11 cellular contexts compared by ENCODE assay signal in genomic region chr1:210684466-210685294, GRCh38.
DNase-seq lines count a peak whose midpoint lies in the region; ATAC-seq and TF ChIP-seq lines count a peak whose summit lies in the region.
"Had no signal": no experiment of that assay in that cellular context is flagged by ENCODE, and none has a peak within 500 bp of the region (broad histone marks: within the 10 kb centered on the region; RNA-seq: fewer than 3 reads in every experiment).

No MANE protein-coding gene starts in this region.

- no peaks in the 10 kb centered on the region for H3K27me3 ChIP-seq in neural progenitor cell
- H3K27me3 ChIP-seq: right lobe of liver had no signal

- no peak overlapping the region for H2AFZ ChIP-seq in neural progenitor cell (replicated peaks)

- no peaks in the 10 kb centered on the region for H3K36me3 ChIP-seq in neural progenitor cell
- H3K36me3 ChIP-seq: right lobe of liver had no signal

- H3K36me3 Mint-ChIP-seq in neural progenitor cell = peaks cover 6% of the 10 kb centered on the region

- H3K9ac ChIP-seq in neural progenitor cell = no peak overlapping the region

- H3K9me3 ChIP-seq in neural progenitor cell (ENCODE audit: low read depth) = no peaks in the 10 kb centered on the region
- H3K9me3 ChIP-seq: right lobe of liver had no signal

- no peaks in the 10 kb centered on the region for H3K79me2 ChIP-seq in neural progenitor cell (ENCODE audit: low read depth)

- no peak overlapping the region for H3K4me2 ChIP-seq in neural progenitor cell

- no peak overlapping the region for H3K4me3 Mint-ChIP-seq in neural progenitor cell
- H3K4me3 Mint-ChIP-seq: activated T-cell treated with anti-CD3 and anti-CD28 coated beads, Interleukin-2, amount 50 U/mL, for 4 hours; memory B cell had no signal

- H3F3A ChIP-seq in neural progenitor cell (ENCODE audit: low read depth) = no peaks in the 10 kb centered on the region

- peaks cover 2% of the 10 kb centered on the region for H3K27me3 Mint-ChIP-seq in neural progenitor cell (ENCODE audit: insufficient read depth, low read depth)
- H3K27me3 Mint-ChIP-seq: memory B cell had no signal

- peak overlapping the region; percentile 50 for H3K27ac Mint-ChIP-seq in neural progenitor cell
- H3K27ac Mint-ChIP-seq: memory B cell had no signal

- H4K20me1 ChIP-seq in neural progenitor cell (ENCODE audit: low read depth) = no peaks in the 10 kb centered on the region

- TF ChIP-seq CTCF in neural progenitor cell (IDR thresholded peaks at IDR 0.05) = no peak

- H3K4me1 Mint-ChIP-seq in neural progenitor cell = peaks cover 2% of the 10 kb centered on the region

- no peak overlapping the region for H3K4me3 ChIP-seq in neural progenitor cell
- H3K4me3 ChIP-seq: right lobe of liver had no signal

- ATAC-seq in GM18868 (IDR thresholded peaks at IDR 0.05; ENCODE audit: unreplicated experiment) (peak; percentile 91), GM21423 (IDR thresholded peaks at IDR 0.05; ENCODE audit: unreplicated experiment) (peak; percentile 81), HG03064 (IDR thresholded peaks at IDR 0.05; ENCODE audit: low read depth, unreplicated experiment) (peak; percentile 82)
- ATAC-seq: activated T-cell treated with anti-CD3 and anti-CD28 coated beads, Interleukin-2, amount 50 U/mL, for 4 hours; right lobe of liver had no signal

- DNase-seq in neural progenitor cell (ENCODE audit: low spot score) (no peak), COLO829 (ENCODE audit: low spot score) (no peak), inferior parietal cortex (ENCODE audit: extremely low spot score) (no peak), COR-L47 (lab: John Stamatoyannopoulos, UW) (no peak)
- DNase-seq: activated T-cell treated with anti-CD3 and anti-CD28 coated beads, Interleukin-2, amount 50 U/mL, for 4 hours; DMS53 had no signal

- H3K4me1 ChIP-seq in neural progenitor cell = no peaks in the 10 kb centered on the region

- H3K27ac ChIP-seq in neural progenitor cell = no peak overlapping the region
- H3K27ac ChIP-seq: right lobe of liver had no signal

- no peaks in the 10 kb centered on the region for H3K9me3 Mint-ChIP-seq in neural progenitor cell
- H3K9me3 Mint-ChIP-seq: activated T-cell treated with anti-CD3 and anti-CD28 coated beads, Interleukin-2, amount 50 U/mL, for 4 hours; memory B cell had no signal
